ENCODE assay signal across 10 cellular contexts in the genomic region with DNA sequence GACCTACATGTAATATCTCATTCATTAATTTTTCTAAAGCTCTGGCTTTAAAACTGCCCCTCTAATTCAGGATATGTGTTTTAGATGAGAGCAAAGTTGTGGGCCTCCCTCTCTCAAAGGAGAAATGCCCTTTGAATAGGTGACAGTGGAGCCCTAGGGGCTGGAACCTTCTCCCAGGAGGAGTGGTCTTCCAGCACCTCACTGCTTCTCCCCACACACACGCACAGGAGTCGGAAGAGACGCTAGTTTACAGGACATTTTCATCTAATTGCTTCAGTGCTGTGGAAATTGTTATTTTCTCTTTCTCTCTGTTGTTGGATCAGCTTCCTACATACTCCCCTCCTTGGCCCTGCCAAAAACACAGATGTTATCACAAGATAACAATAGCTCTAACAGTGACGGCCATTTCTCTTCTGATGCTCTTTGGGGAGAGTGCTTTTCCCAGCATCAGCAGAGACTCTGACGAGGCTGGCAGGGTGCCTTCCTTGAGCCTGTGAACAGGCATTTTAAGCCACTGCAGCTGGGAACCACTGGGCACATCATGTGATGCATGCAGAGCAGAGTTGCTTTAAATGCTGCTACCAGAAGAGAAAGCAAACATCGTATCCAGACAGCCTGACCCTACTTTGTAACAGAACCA.
A peak's percentile ranks its signal among the peaks of the same experiment; 100 is the strongest.
DNase-seq lines count a peak whose midpoint lies in the region; ATAC-seq and TF ChIP-seq lines count a peak whose summit lies in the region.
"Had no signal": no experiment of that assay in that cellular context is flagged by ENCODE, and none has a peak within 500 bp of the region (broad histone marks: within the 10 kb centered on the region; RNA-seq: fewer than 3 reads in every experiment).

No MANE protein-coding gene starts in this region.

- CTCF ChIA-PET in RWPE1 (lab: Yijun Ruan, JAX) = no interaction called here

- intact Hi-C loops in lower leg skin (cut with DNase I; ENCODE audit: low total_unique reads) = no loop called here

- no peaks in the 10 kb centered on the region for H3K36me3 ChIP-seq in suprapubic skin

- H3K9me3 Mint-ChIP-seq in activated T-cell treated with anti-CD3 and anti-CD28 coated beads, Interleukin-2, amount 50 U/mL, for 4 hours = no peaks in the 10 kb centered on the region

- no peaks in the 10 kb centered on the region for H3K4me1 ChIP-seq in suprapubic skin

- no peaks in the 10 kb centered on the region for H3K27me3 ChIP-seq in suprapubic skin

- no peak for ATAC-seq in HG03432 (IDR thresholded peaks at IDR 0.05; ENCODE audit: unreplicated experiment)
- ATAC-seq in activated T-cell treated with anti-CD3 and anti-CD28 coated beads, Interleukin-2, amount 50 U/mL, for 4 hours = no peak

- no peaks in the 10 kb centered on the region for H3K36me3 Mint-ChIP-seq in activated T-cell treated with anti-CD3 and anti-CD28 coated beads, Interleukin-2, amount 50 U/mL, for 4 hours (ENCODE audit: insufficient read depth)

- H3K27me3 Mint-ChIP-seq in activated T-cell treated with anti-CD3 and anti-CD28 coated beads, Interleukin-2, amount 50 U/mL, for 4 hours (ENCODE audit: low read depth) = no peaks in the 10 kb centered on the region

- WGBS in lower leg skin, 2 donors = 37 to 47% methylated on average over 6 of the region's 6 CpGs
- WGBS in suprapubic skin = 37% methylated on average over 6 of the region's 6 CpGs

- POLR2A ChIA-PET in RWPE1 (lab: Yijun Ruan, JAX; ENCODE audit: low non-redundant PET) = no interaction called here

- H3K4me3 ChIP-seq in lower leg skin (ENCODE audit: low read depth, poor library complexity, severe bottlenecking) (no peak overlapping the region), suprapubic skin (no peak overlapping the region)

- DNase-seq in NCI-H1092 treated with DMSO at 0.1 percent for 48 hours (lab: John Stamatoyannopoulos, UW) (peak; percentile 17), NCI-H1092 (lab: John Stamatoyannopoulos, UW) (no peak), dermis microvascular lymphatic vessel endothelial cell (ENCODE audit: low read depth in 2 of 2) (peak; percentile 21 to 60), lower leg skin (ENCODE audit: low spot score in 2 of 2) (peak; percentile 59 to 94), suprapubic skin (ENCODE audit: low spot score in 2 of 2) (peak; percentile 82 to 84), RWPE1 (ENCODE audit: low spot score) (no peak)
- DNase-seq in activated T-cell treated with anti-CD3 and anti-CD28 coated beads, Interleukin-2, amount 50 U/mL, for 4 hours = no peak
- DNase-seq: GOT3, SW 1271 had no signal

- no peak for TF ChIP-seq EP300 in suprapubic skin (IDR thresholded peaks at IDR 0.05)

- H3K4me1 Mint-ChIP-seq in activated T-cell treated with anti-CD3 and anti-CD28 coated beads, Interleukin-2, amount 50 U/mL, for 4 hours (ENCODE audit: low read depth) = peaks cover 24% of the 10 kb centered on the region

- no peak for TF ChIP-seq CTCF in lower leg skin (IDR thresholded peaks at IDR 0.05)
- TF ChIP-seq CTCF in suprapubic skin (IDR thresholded peaks at IDR 0.05) = no peak
- TF ChIP-seq CTCF in RWPE1 (conservative IDR thresholded peaks at IDR 0.05; ENCODE audit: low read depth) = no peak

- H3K4me3 Mint-ChIP-seq in activated T-cell treated with anti-CD3 and anti-CD28 coated beads, Interleukin-2, amount 50 U/mL, for 4 hours = no peak overlapping the region

- TF ChIP-seq POLR2A in lower leg skin (IDR thresholded peaks at IDR 0.05) (no peak), suprapubic skin (IDR thresholded peaks at IDR 0.05) (no peak)

- H3K9me3 ChIP-seq in suprapubic skin = no peaks in the 10 kb centered on the region

- peak overlapping the region; percentile 27 for H3K27ac ChIP-seq in suprapubic skin
- H3K27ac ChIP-seq in RWPE1 = no peak overlapping the region

Comparison
In these comparisons a context has a peak if more than half of its experiments do, and no peak if none do; other contexts are left out.
1. DNase-seq: peak in NCI-H1092 treated with DMSO at 0.1 percent for 48 hours (single experiment), dermis microvascular lymphatic vessel endothelial cell (2 of 2), lower leg skin (2 of 2) and suprapubic skin (2 of 2); none in NCI-H1092 (single experiment), activated T-cell treated with anti-CD3 and anti-CD28 coated beads, Interleukin-2, amount 50 U/mL, for 4 hours (single experiment) and RWPE1 (single experiment).